Comparison of ENCODE assay signal across 15 cellular contexts in genomic region chr11:19827399-19828135, GRCh38.
A peak's percentile ranks its signal among the peaks of the same experiment; 100 is the strongest.
DNase-seq lines count a peak whose midpoint lies in the region; ATAC-seq and TF ChIP-seq lines count a peak whose summit lies in the region.
"Had no signal": no experiment of that assay in that cellular context is flagged by ENCODE, and none has a peak within 500 bp of the region (broad histone marks: within the 10 kb centered on the region; RNA-seq: fewer than 3 reads in every experiment).

No MANE protein-coding gene starts in this region.

- no peaks in the 10 kb centered on the region for H3K27me3 Mint-ChIP-seq in endodermal cell (ENCODE audit: insufficient read depth)
- no peaks in the 10 kb centered on the region for H3K27me3 Mint-ChIP-seq in mesothelial cell of epicardium (ENCODE audit: low read depth)
- H3K27me3 Mint-ChIP-seq: activated CD4-positive, alpha-beta T cell treated with anti-CD3 and anti-CD28 coated beads, Interleukin-2, amount 10 ng/mL, durations not matched to agents 24 days and 14 days; CD4-positive, CD25-positive, alpha-beta regulatory T cell; stimulated activated naive CD8-positive, alpha-beta T cell treated with anti-CD3 and anti-CD28 coated beads, Interleukin-15, Interleukin-2, amounts not matched to agents 100 ng/mL and 50 ng/mL, for 24 hours had no signal

- TF ChIP-seq CTCF in endodermal cell (conservative IDR thresholded peaks at IDR 0.05) (no peak), mesothelial cell of epicardium (IDR thresholded peaks at IDR 0.05; ENCODE audit: unreplicated experiment) (no peak), GM13977 (IDR thresholded peaks at IDR 0.05; ENCODE audit: extremely low read depth, insufficient read depth, missing control alignments) (no peak)

- ATAC-seq in HG03108 (IDR thresholded peaks at IDR 0.05; ENCODE audit: unreplicated experiment) (no peak), GM19023 (IDR thresholded peaks at IDR 0.05; ENCODE audit: unreplicated experiment) (no peak)

- 68 to 70% methylated on average over 8 to 12 of the region's 12 CpGs for WGBS in endodermal cell (ENCODE audit: insufficient coverage in 1 of 2, insufficient read length in 1 of 2), 2 experiments

- H3K4me1 ChIP-seq in endodermal cell (ENCODE audit: control insufficient read depth, insufficient read depth, low read length), result no peaks in the 10 kb centered on the region
- H3K4me1 ChIP-seq: SJSA1 had no signal

- H3K36me3 Mint-ChIP-seq in endodermal cell (ENCODE audit: low read depth), result no peaks in the 10 kb centered on the region
- no peaks in the 10 kb centered on the region for H3K36me3 Mint-ChIP-seq in mesothelial cell of epicardium
- H3K36me3 Mint-ChIP-seq: CD4-positive, CD25-positive, alpha-beta regulatory T cell had no signal

- H3K9ac ChIP-seq in endodermal cell (ENCODE audit: extremely low read depth, low read length, poor library complexity, severe bottlenecking), result no peak overlapping the region

- H3K27me3 ChIP-seq in endodermal cell (ENCODE audit: control insufficient read depth, insufficient read depth, low read length, poor library complexity, severe bottlenecking), result no peaks in the 10 kb centered on the region
- H3K27me3 ChIP-seq: SJSA1 had no signal

- no peak overlapping the region for H3K27ac ChIP-seq in endodermal cell (ENCODE audit: low read depth, low read length)
- H3K27ac ChIP-seq: SJSA1 had no signal

- peak overlapping the region; percentile 62 for H3K27ac Mint-ChIP-seq in endodermal cell
- peak overlapping the region; percentile 71 for H3K27ac Mint-ChIP-seq in mesothelial cell of epicardium
- H3K27ac Mint-ChIP-seq: activated CD4-positive, alpha-beta T cell treated with anti-CD3 and anti-CD28 coated beads, Interleukin-2, amount 10 ng/mL, durations not matched to agents 24 days and 14 days; CD4-positive, CD25-positive, alpha-beta regulatory T cell; stimulated activated naive CD8-positive, alpha-beta T cell treated with anti-CD3 and anti-CD28 coated beads, Interleukin-15, Interleukin-2, amounts not matched to agents 100 ng/mL and 50 ng/mL, for 24 hours had no signal

- no peaks in the 10 kb centered on the region for H3K9me3 ChIP-seq in endodermal cell (ENCODE audit: control insufficient read depth, low read length)
- H3K9me3 ChIP-seq: SJSA1 had no signal

- peak; percentile 44 for DNase-seq in NCI-H82 (lab: John Stamatoyannopoulos, UW)
- DNase-seq in NCI-H82 treated with DMSO at 0.1 percent for 48 hours (lab: John Stamatoyannopoulos, UW; ENCODE audit: unreplicated experiment), result no peak
- peak; percentile 51 for DNase-seq in NCI-H1694 (lab: John Stamatoyannopoulos, UW)
- DNase-seq in endodermal cell, result peak; percentile 79
- no peak for DNase-seq in mesothelial cell of epicardium (ENCODE audit: low spot score in 2 of 2, unreplicated experiment in 2 of 2)
- no peak for DNase-seq in GM13977 (ENCODE audit: low spot score)
- DNase-seq: activated CD4-positive, alpha-beta T cell treated with anti-CD3 and anti-CD28 coated beads, Interleukin-2, amount 10 ng/mL, durations not matched to agents 24 days and 14 days; CD4-positive, CD25-positive, alpha-beta regulatory T cell; effector memory CD4-positive, alpha-beta T cell; foreskin fibroblast; stimulated activated CD4-positive, alpha-beta T cell treated with anti-CD3 and anti-CD28 coated beads, Interleukin-15, amount 100 ng/mL, for 24 hours had no signal

- H3K4me1 Mint-ChIP-seq in endodermal cell, result peaks cover 10% of the 10 kb centered on the region
- H3K4me1 Mint-ChIP-seq in mesothelial cell of epicardium, result peaks cover 29% of the 10 kb centered on the region
- H3K4me1 Mint-ChIP-seq: activated CD4-positive, alpha-beta T cell treated with anti-CD3 and anti-CD28 coated beads, Interleukin-2, amount 10 ng/mL, durations not matched to agents 24 days and 14 days had no signal

- in situ Hi-C loops in GM13977 (cut with MboI; ENCODE audit: low pct_unique_long_range_greater_than_20kb, low sequenced_read_pairs, unreplicated experiment), result no loop called here

- H3K4me3 ChIP-seq in endodermal cell (ENCODE audit: low read length), result no peak overlapping the region
- H3K4me3 ChIP-seq: SJSA1 had no signal

- H3K36me3 ChIP-seq in endodermal cell (ENCODE audit: control insufficient read depth, insufficient read depth, low read length), result no peaks in the 10 kb centered on the region
- H3K36me3 ChIP-seq: SJSA1 had no signal

- H3K9me3 Mint-ChIP-seq in endodermal cell (no peaks in the 10 kb centered on the region), mesothelial cell of epicardium (no peaks in the 10 kb centered on the region)
- H3K9me3 Mint-ChIP-seq: activated CD4-positive, alpha-beta T cell treated with anti-CD3 and anti-CD28 coated beads, Interleukin-2, amount 10 ng/mL, durations not matched to agents 24 days and 14 days; CD4-positive, CD25-positive, alpha-beta regulatory T cell; stimulated activated naive CD8-positive, alpha-beta T cell treated with anti-CD3 and anti-CD28 coated beads, Interleukin-15, Interleukin-2, amounts not matched to agents 100 ng/mL and 50 ng/mL, for 24 hours had no signal

- H3K4me3 Mint-ChIP-seq in endodermal cell (no peak overlapping the region), mesothelial cell of epicardium (no peak overlapping the region)
- H3K4me3 Mint-ChIP-seq: activated CD4-positive, alpha-beta T cell treated with anti-CD3 and anti-CD28 coated beads, Interleukin-2, amount 10 ng/mL, durations not matched to agents 24 days and 14 days; stimulated activated naive CD8-positive, alpha-beta T cell treated with anti-CD3 and anti-CD28 coated beads, Interleukin-15, Interleukin-2, amounts not matched to agents 100 ng/mL and 50 ng/mL, for 24 hours had no signal

Comparison
In these comparisons a context has a peak if more than half of its experiments do, and no peak if none do; other contexts are left out.
1. DNase-seq: peak in NCI-H82 (single experiment), NCI-H1694 (single experiment) and endodermal cell (single experiment); none in NCI-H82 treated with DMSO at 0.1 percent for 48 hours (single experiment), mesothelial cell of epicardium (0 of 2) and GM13977 (single experiment).